8 cellular contexts compared by ENCODE assay signal in the genomic region with DNA sequence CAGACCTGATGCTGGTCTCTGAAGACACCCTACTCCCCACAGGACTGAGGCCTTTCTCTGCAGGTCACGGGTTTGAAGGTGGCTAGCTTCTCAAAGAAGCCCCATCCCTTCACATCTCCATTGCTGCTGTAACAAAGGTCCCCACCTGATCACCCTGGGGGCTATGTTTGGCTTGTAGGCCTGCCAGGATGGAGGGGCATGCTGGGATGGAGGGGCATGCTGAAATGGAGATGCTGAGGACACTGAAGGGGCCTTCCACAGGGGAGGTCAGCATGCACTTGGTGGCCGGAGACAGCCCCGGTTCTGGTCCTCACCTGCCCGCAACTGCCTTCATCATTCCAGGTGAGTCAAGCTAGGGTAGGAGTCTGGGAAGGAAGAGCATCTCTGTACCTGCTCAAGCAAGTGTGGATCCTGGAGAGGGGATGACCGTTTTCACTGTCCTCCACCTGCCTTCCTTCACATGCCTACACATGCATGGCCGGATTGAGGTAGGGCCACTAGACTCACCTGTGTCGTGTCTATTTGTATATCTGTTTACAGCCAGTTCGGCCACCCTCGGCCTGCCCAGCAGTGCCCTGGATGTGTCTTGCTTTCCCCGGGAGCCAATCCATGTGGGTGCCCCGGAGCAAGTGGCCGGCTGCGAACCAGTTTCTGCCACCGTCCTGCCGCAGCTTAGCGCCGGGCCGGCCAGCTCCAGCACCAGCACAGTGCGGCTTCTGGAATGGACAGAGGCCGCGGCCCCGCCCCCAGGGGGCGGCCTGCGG. TPM values are rescaled to one million over a fixed set of nuclear protein-coding genes. Genes with fewer than 3 reads are reported as not detected.
A peak's percentile ranks its signal among the peaks of the same experiment; 100 is the strongest.
DNase-seq lines count a peak whose midpoint lies in the region; ATAC-seq and TF ChIP-seq lines count a peak whose summit lies in the region.

No MANE protein-coding gene starts in this region.

- H3K4me3 ChIP-seq in iPS-20b (ENCODE audit: low read length) (peak overlapping the region; percentile 77), thoracic aorta (peak overlapping the region; percentile 82)

- H3K27ac Mint-ChIP-seq in activated CD4-positive, alpha-beta T cell treated with anti-CD3 and anti-CD28 coated beads for 36 hours, result peak overlapping the region; percentile 47
- H3K27ac Mint-ChIP-seq in activated B cell treated with CpG ODN at 0.5 μM for 24 hours, result peak overlapping the region; percentile 88

- H3K27me3 ChIP-seq in iPS-20b (ENCODE audit: insufficient read depth, low read length) (peaks cover 1% of the 10 kb centered on the region; the same call in 1 of the 2 replicates), thoracic aorta (replicated peaks; ENCODE audit: insufficient read depth) (no peaks in the 10 kb centered on the region)

- peaks cover 2% of the 10 kb centered on the region for H3K36me3 Mint-ChIP-seq in activated CD4-positive, alpha-beta T cell treated with anti-CD3 and anti-CD28 coated beads for 36 hours (ENCODE audit: low read depth)
- peaks cover 15% of the 10 kb centered on the region for H3K36me3 Mint-ChIP-seq in activated B cell treated with CpG ODN at 0.5 μM for 24 hours (ENCODE audit: low read depth)

- no peaks in the 10 kb centered on the region for H3K9me3 ChIP-seq in iPS-20b (ENCODE audit: insufficient read depth, low read depth, low read length)
- no peaks in the 10 kb centered on the region for H3K9me3 ChIP-seq in thoracic aorta

- peak overlapping the region; percentile 59; the same call in 1 of the 2 replicates for H3K9ac ChIP-seq in iPS-20b (ENCODE audit: low read depth, low read length)

- H3K4me3 Mint-ChIP-seq in activated CD4-positive, alpha-beta T cell treated with anti-CD3 and anti-CD28 coated beads for 36 hours, result peak overlapping the region; percentile 90
- peak overlapping the region; percentile 93 for H3K4me3 Mint-ChIP-seq in activated B cell treated with CpG ODN at 0.5 μM for 24 hours

- H3K27me3 Mint-ChIP-seq in activated CD4-positive, alpha-beta T cell treated with anti-CD3 and anti-CD28 coated beads for 36 hours, result peaks cover 8% of the 10 kb centered on the region
- H3K27me3 Mint-ChIP-seq in activated B cell treated with CpG ODN at 0.5 μM for 24 hours, result peaks cover 19% of the 10 kb centered on the region

- no peak overlapping the region for H3K27ac ChIP-seq in iPS-20b (ENCODE audit: low read length)
- peak overlapping the region in 1 of 2 donors; percentile 43 for H3K27ac ChIP-seq in thoracic aorta

- no peak for ATAC-seq in activated CD4-positive, alpha-beta T cell treated with anti-CD3 and anti-CD28 coated beads for 36 hours
- ATAC-seq in activated B cell treated with CpG ODN at 0.5 μM for 24 hours (ENCODE audit: low read depth) (no peak), thoracic aorta (ENCODE audit: insufficient number of reproducible peaks, low FRiP score, low read depth) (no peak), GM21367 (IDR thresholded peaks at IDR 0.05; ENCODE audit: unreplicated experiment) (no peak)

- TF ChIP-seq CTCF in activated B cell treated with CpG ODN at 0.5 μM for 24 hours (IDR thresholded peaks at IDR 0.05) (no peak), thoracic aorta (IDR thresholded peaks at IDR 0.05) (no peak)

- H3K4me1 Mint-ChIP-seq in activated CD4-positive, alpha-beta T cell treated with anti-CD3 and anti-CD28 coated beads for 36 hours, result peaks cover 9% of the 10 kb centered on the region
- peaks cover 24% of the 10 kb centered on the region for H3K4me1 Mint-ChIP-seq in activated B cell treated with CpG ODN at 0.5 μM for 24 hours

- intact Hi-C loops in activated CD4-positive, alpha-beta T cell treated with anti-CD3 and anti-CD28 coated beads for 36 hours (cut with DNase I, micrococcal nuclease), result loop anchor here (1.0 to 2.0 kb wide), 4 partner anchors 56 to 154 kb away; a partner anchor contains a TSS
- intact Hi-C loops in activated B cell treated with CpG ODN at 0.5 μM for 24 hours (cut with micrococcal nuclease), result loop anchor here (1.0 to 2.0 kb wide), 6 partner anchors 56 to 697 kb away; a partner anchor contains a TSS

- H3K36me3 ChIP-seq in iPS-20b (ENCODE audit: insufficient read depth, low read depth, low read length) (peaks cover 5% of the 10 kb centered on the region), thoracic aorta (no peaks in the 10 kb centered on the region)

- CTCF ChIA-PET in activated CD4-positive, alpha-beta T cell treated with anti-CD3 and anti-CD28 coated beads for 36 hours (lab: Charles Lee), result no interaction called here
- CTCF ChIA-PET in activated B cell treated with CpG ODN at 0.5 μM for 24 hours (lab: Charles Lee), result interaction anchor here (1.3 to 1.4 kb wide), 2 partner anchors 64 to 168 kb away, joined by 4 read pairs; no protein-coding TSS in a partner anchor

- H3K9me3 Mint-ChIP-seq in activated CD4-positive, alpha-beta T cell treated with anti-CD3 and anti-CD28 coated beads for 36 hours (ENCODE audit: low read depth), result no peaks in the 10 kb centered on the region
- H3K9me3 Mint-ChIP-seq in activated B cell treated with CpG ODN at 0.5 μM for 24 hours, result no peaks in the 10 kb centered on the region

- peaks cover 3% of the 10 kb centered on the region; the same call in 1 of the 2 replicates for H3K4me1 ChIP-seq in iPS-20b (ENCODE audit: insufficient read depth, low read length)
- H3K4me1 ChIP-seq in thoracic aorta (ENCODE audit: control insufficient read depth in 1 of 2, low read depth in 2 of 2), result no peaks in the 10 kb centered on the region

- POLR2A ChIA-PET in activated CD4-positive, alpha-beta T cell treated with anti-CD3 and anti-CD28 coated beads for 36 hours (lab: Charles Lee), result interaction anchor here (1.0 to 1.7 kb wide), 2 partner anchors 21 to 56 kb away, joined by 3 to 9 read pairs; a partner anchor contains a TSS
- POLR2A ChIA-PET in activated B cell treated with CpG ODN at 0.5 μM for 24 hours (lab: Charles Lee), result interaction anchor here (0.6 to 2.6 kb wide), 3 partner anchors 56 to 168 kb away, joined by 3 to 44 read pairs (median 8); a partner anchor contains a TSS

- DNase-seq in activated CD4-positive, alpha-beta T cell treated with anti-CD3 and anti-CD28 coated beads for 36 hours, result no peak
- DNase-seq in activated CD4-positive, alpha-beta T cell treated with anti-CD3 and anti-CD28 coated beads for 4 hours, result no peak
- DNase-seq in activated B cell treated with CpG ODN at 0.5 μM for 24 hours (no peak), thoracic aorta (ENCODE audit: low spot score) (no peak), mesenteric fat pad (ENCODE audit: low spot score) (no peak), NCI-H510A (lab: John Stamatoyannopoulos, UW) (no peak)

RNA-seq across cellular contexts. Expression of a gene that starts 6.0 kb away (rescaled TPM):
- total RNA-seq in activated CD4-positive, alpha-beta T cell treated with anti-CD3 and anti-CD28 coated beads for 36 hours, result 1 to 10 TPM; 6.5 to 8.0 TPM
- total RNA-seq in activated B cell treated with CpG ODN at 0.5 μM for 24 hours (18.9 and 22.5 TPM in 2 replicates), thoracic aorta (10 to 100 TPM; 15.3 to 21.4 TPM), mesenteric fat pad (8.4 TPM)

RNA-seq across cellular contexts. Expression of a gene that starts 45.3 kb away (rescaled TPM):
- under 1 TPM; 0.27 to 0.65 TPM for total RNA-seq in activated CD4-positive, alpha-beta T cell treated with anti-CD3 and anti-CD28 coated beads for 36 hours
- total RNA-seq in activated B cell treated with CpG ODN at 0.5 μM for 24 hours, result 0.73 and 1.1 TPM in 2 replicates
- total RNA-seq in thoracic aorta, result 10 to 100 TPM in 1 of 2 donors, 1 to 10 TPM in 1; 2.4 to 11.6 TPM
- total RNA-seq in mesenteric fat pad, result 14.0 TPM

RNA-seq across cellular contexts. Expression of a gene that starts 55.8 kb away (rescaled TPM):
- total RNA-seq in activated CD4-positive, alpha-beta T cell treated with anti-CD3 and anti-CD28 coated beads for 36 hours, result 100 to 1,000 TPM; 132 to 135 TPM
- 172 and 192 TPM in 2 replicates for total RNA-seq in activated B cell treated with CpG ODN at 0.5 μM for 24 hours
- total RNA-seq in thoracic aorta, result 10 to 100 TPM; 42.2 to 90.4 TPM
- total RNA-seq in mesenteric fat pad, result 99.8 TPM
